Comparison of ENCODE assay signal across 23 cellular contexts in genomic region chr10:43219848-43220247, GRCh38. TPM values are rescaled to one million over a fixed set of nuclear protein-coding genes. Genes with fewer than 3 reads are reported as not detected.
DNase-seq lines count a peak whose midpoint lies in the region; ATAC-seq and TF ChIP-seq lines count a peak whose summit lies in the region.
"Had no signal": no experiment of that assay in that cellular context is flagged by ENCODE, and none has a peak within 500 bp of the region (broad histone marks: within the 10 kb centered on the region; RNA-seq: fewer than 3 reads in every experiment).

No MANE protein-coding gene starts in this region.

- ATAC-seq in Right ventricle myocardium superior (ENCODE audit: poor library complexity): no peak
- ATAC-seq in lower lobe of right lung: no peak
- no peak for ATAC-seq in aorta (ENCODE audit: low FRiP score)
- ATAC-seq: body of pancreas, Panc1 had no signal

- no peak for TF ChIP-seq CTCF in lower lobe of right lung (IDR thresholded peaks at IDR 0.05)

- H3K36me3 ChIP-seq in lower lobe of right lung (no peaks in the 10 kb centered on the region), aorta (ENCODE audit: control insufficient read depth in 1 of 2, insufficient read depth in 2 of 2, low read length in 1 of 2) (no peaks in the 10 kb centered on the region)
- H3K36me3 ChIP-seq: vagina had no signal

- H3K9me3 ChIP-seq in lower lobe of right lung: no peaks in the 10 kb centered on the region
- H3K9me3 ChIP-seq in aorta (ENCODE audit: control insufficient read depth, low read length): no peaks in the 10 kb centered on the region
- H3K9me3 ChIP-seq: body of pancreas, vagina had no signal

- H3K27me3 ChIP-seq in lower lobe of right lung (ENCODE audit: low read depth): no peaks in the 10 kb centered on the region
- no peaks in the 10 kb centered on the region for H3K27me3 ChIP-seq in aorta (ENCODE audit: control insufficient read depth in 1 of 2, insufficient read depth in 2 of 2, low read length in 1 of 2)
- H3K27me3 ChIP-seq: body of pancreas, vagina had no signal

- DNase-seq in NCI-H1417 (lab: John Stamatoyannopoulos, UW): peak in 2 of 3 experiments; percentile 13 to 32
- DNase-seq in NCI-H1417 treated with DMSO at 0.1 percent for 48 hours (lab: John Stamatoyannopoulos, UW): no peak
- peak; percentile 10 for DNase-seq in Right ventricle myocardium superior
- no peak for DNase-seq in cardiac septum (ENCODE audit: low spot score)
- DNase-seq in lower lobe of right lung: peak; percentile 10
- peak; percentile 15 to 66 for DNase-seq in aorta
- DNase-seq in activated T-cell treated with anti-CD3 and anti-CD28 coated beads, Interleukin-2, amount 50 U/mL, for 1 hour: no peak
- DNase-seq in activated naive CD4-positive, alpha-beta T cell treated with anti-CD3 and anti-CD28 coated beads, Interleukin-2, amount 50 U/mL, for 16 hours: no peak
- DNase-seq: activated CD4-positive, alpha-beta T cell treated with anti-CD3 and anti-CD28 coated beads, Interleukin-2, amount 10 ng/mL, durations not matched to agents 24 days and 14 days; body of pancreas; CD4-positive, CD25-positive, alpha-beta regulatory T cell; effector CD4-positive, alpha-beta T cell; Karpas-422; NCI-H1930; NCI-H524 treated with DMSO at 0.1 percent for 48 hours; stimulated activated CD4-positive, alpha-beta T cell treated with anti-CD3 and anti-CD28 coated beads, Interleukin-15, amount 100 ng/mL, for 24 hours; stimulated activated naive CD4-positive, alpha-beta T cell had no signal

- H3K4me1 ChIP-seq in lower lobe of right lung: no peaks in the 10 kb centered on the region
- H3K4me1 ChIP-seq in aorta (ENCODE audit: control insufficient read depth in 1 of 2, insufficient read depth in 2 of 2, low read length in 2 of 2): no peaks in the 10 kb centered on the region
- H3K4me1 ChIP-seq: body of pancreas, vagina had no signal

- WGBS in aorta, 2 donors: 73 to 79% methylated on average over 5 of the region's 5 CpGs

- no peak overlapping the region for H3K27ac ChIP-seq in lower lobe of right lung
- H3K27ac ChIP-seq in aorta (ENCODE audit: low read depth in 1 of 2, low read length in 2 of 2): no peak overlapping the region
- H3K27ac ChIP-seq: body of pancreas, HL-60, parathyroid adenoma, vagina had no signal

- H3K4me3 ChIP-seq in lower lobe of right lung (no peak overlapping the region), aorta (ENCODE audit: low read length in 2 of 2) (no peak overlapping the region)
- H3K4me3 ChIP-seq: body of pancreas, vagina had no signal

- intact Hi-C loops in Right ventricle myocardium superior (cut with DNase I) (no loop called here), cardiac septum (cut with DNase I) (loop anchor here (10.0 kb wide), 1 partner anchor 125 kb away; no protein-coding TSS in a partner anchor), lower lobe of right lung (cut with DNase I) (no loop called here), aorta (cut with DNase I) (no loop called here)

RNA-seq across cellular contexts. Expression of gene RASGEF1A, which starts 47.0 kb away (rescaled TPM):
- total RNA-seq in Right ventricle myocardium superior (1.6 TPM), cardiac septum (1.0 TPM), lower lobe of right lung (2.7 TPM), aorta (1 to 10 TPM; 1.9 to 3.1 TPM)
- 1 to 10 TPM in 1 of 2 donors, not detected in 1; 3.9 TPM for polyA plus RNA-seq in aorta
- total RNA-seq: A172, Daoy had no signal

Comparison
In these comparisons a context has a peak if more than half of its experiments do, and no peak if none do; other contexts are left out.
1. DNase-seq: peak in NCI-H1417 (2 of 3), Right ventricle myocardium superior (single experiment), lower lobe of right lung (single experiment) and aorta (2 of 2); none in NCI-H1417 treated with DMSO at 0.1 percent for 48 hours (single experiment), cardiac septum (single experiment), activated T-cell treated with anti-CD3 and anti-CD28 coated beads, Interleukin-2, amount 50 U/mL, for 1 hour (single experiment) and activated naive CD4-positive, alpha-beta T cell treated with anti-CD3 and anti-CD28 coated beads, Interleukin-2, amount 50 U/mL, for 16 hours (single experiment).